In genomic region chr16:89170346-89171215, GRCh38 we compare ENCODE assay signal across 8 cellular contexts. TPM values are rescaled to one million over a fixed set of nuclear protein-coding genes. Genes with fewer than 3 reads are reported as not detected.
DNase-seq lines count a peak whose midpoint lies in the region; ATAC-seq and TF ChIP-seq lines count a peak whose summit lies in the region.

No MANE protein-coding gene starts in this region.

- H3K9me3 ChIP-seq in A673 (ENCODE audit: low read depth, low read length, poor library complexity, severe bottlenecking) = no peaks in the 10 kb centered on the region
- no peaks in the 10 kb centered on the region for H3K9me3 ChIP-seq in Panc1 (ENCODE audit: control insufficient read depth, insufficient read depth, low read depth, low read length)

- in situ Hi-C loops in Panc1 (cut with HindIII; ENCODE audit: low pct_unique_long_range_greater_than_20kb, low sequenced_read_pairs) = no loop called here

- peak; percentile 7 for ATAC-seq in GM21576 (IDR thresholded peaks at IDR 0.05; ENCODE audit: unreplicated experiment)
- ATAC-seq in Panc1 = peak; percentile 1; the same call in 1 of the 2 replicates
- no peak for ATAC-seq in stimulated activated naive B cell treated with anti-CD40 and anti-IgM and Interleukin-4, amounts not matched to agents 10 μg/mL and 1 μg/mL and 100 μg/mL, for 72 hours (replicated peaks)

- intact Hi-C loops in A673 (cut with micrococcal nuclease; ENCODE audit: unreplicated experiment) (loop anchor here (5.0 kb wide), 1 partner anchor 358 kb away; the partner anchor contains the start of gene APRT), Panc1 (cut with micrococcal nuclease; ENCODE audit: unreplicated experiment) (no loop called here)

- no peak for TF ChIP-seq CTCF in A673 (conservative IDR thresholded peaks at IDR 0.05; ENCODE audit: low read depth, low read length)
- TF ChIP-seq CTCF in Panc1 (IDR thresholded peaks at IDR 0.05) = no peak; the same call in 1 of the 2 replicates
- TF ChIP-seq CTCF in fibroblast of the aortic adventitia (IDR thresholded peaks at IDR 0.05; ENCODE audit: insufficient read depth, low read length) = no peak
- TF ChIP-seq CTCF in foreskin fibroblast (IDR thresholded peaks at IDR 0.05; ENCODE audit: low read depth, low read length) = no peak

- H3K4me3 Mint-ChIP-seq in stimulated activated naive B cell treated with anti-CD40 and anti-IgM and Interleukin-4, amounts not matched to agents 10 μg/mL and 1 μg/mL and 100 μg/mL, for 72 hours = peak overlapping the region; percentile 69 to 73

- H3K27me3 ChIP-seq in A673 (replicated peaks; ENCODE audit: insufficient read depth, low read depth, low read length, poor library complexity) (no peaks in the 10 kb centered on the region), Panc1 (ENCODE audit: control insufficient read depth, insufficient read depth, low read length) (no peaks in the 10 kb centered on the region)

- H3K4me3 ChIP-seq in A673 (ENCODE audit: low read depth, low read length, poor library complexity, severe bottlenecking) (peak overlapping the region; percentile 20), Panc1 (ENCODE audit: low read depth in 2 of 2, low read length in 2 of 2) (peak overlapping the region; percentile 15 to 50), fibroblast of the aortic adventitia (ENCODE audit: low read depth, low read length) (peak overlapping the region; percentile 33), foreskin fibroblast (ENCODE audit: low read depth in 1 of 2, low read length in 2 of 2) (peak overlapping the region in 1 of 2 donors; percentile 20)

- peaks cover 4% of the 10 kb centered on the region for H3K4me1 ChIP-seq in A673 (ENCODE audit: insufficient read depth, low read length, poor library complexity, severe bottlenecking)
- H3K4me1 ChIP-seq in Panc1 (ENCODE audit: control insufficient read depth, insufficient read depth, low read length) = peaks cover 6% of the 10 kb centered on the region; the same call in 1 of the 2 replicates

- H3K27ac Mint-ChIP-seq in stimulated activated naive B cell treated with anti-CD40 and anti-IgM and Interleukin-4, amounts not matched to agents 10 μg/mL and 1 μg/mL and 100 μg/mL, for 72 hours = peak overlapping the region; percentile 31

- H3K27me3 Mint-ChIP-seq in stimulated activated naive B cell treated with anti-CD40 and anti-IgM and Interleukin-4, amounts not matched to agents 10 μg/mL and 1 μg/mL and 100 μg/mL, for 72 hours = peaks cover 18 to 29% of the 10 kb centered on the region in 2 donors

- DNase-seq in A673 (ENCODE audit: low spot score) (no peak), Panc1 (ENCODE audit: low read depth, low spot score) (no peak), fibroblast of the aortic adventitia (ENCODE audit: low read depth) (no peak), GOT3 (lab: John Stamatoyannopoulos, UW) (no peak), foreskin fibroblast (no peak), SIG-M5 treated with dmso at 0.1 percent for 504 hours (lab: John Stamatoyannopoulos, UW; ENCODE audit: unreplicated experiment) (no peak)
- DNase-seq in stimulated activated naive B cell treated with anti-CD40 and anti-IgM and Interleukin-4, amounts not matched to agents 10 μg/mL and 1 μg/mL and 100 μg/mL, for 72 hours = no peak

- POLR2A ChIA-PET in A673 (lab: Charles Lee; ENCODE audit: low non-redundant PET) = interaction anchor here (0.6 kb wide), 1 partner anchor 11 kb away, joined by 8 read pairs; no protein-coding TSS in a partner anchor
- POLR2A ChIA-PET in Panc1 (lab: Charles Lee) = no interaction called here

- no TSS peak for BruUV-seq in A673 (replicated peaks; lab: Mats Ljungman, UMichigan)
- no TSS peak for BruUV-seq in Panc1 (replicated peaks; lab: Mats Ljungman, UMichigan)

- H3K36me3 ChIP-seq in A673 (ENCODE audit: insufficient read depth, low read length, poor library complexity, severe bottlenecking) (no peaks in the 10 kb centered on the region), Panc1 (ENCODE audit: control insufficient read depth, insufficient read depth, low read length) (no peaks in the 10 kb centered on the region)

- no peaks in the 10 kb centered on the region for H3K36me3 Mint-ChIP-seq in stimulated activated naive B cell treated with anti-CD40 and anti-IgM and Interleukin-4, amounts not matched to agents 10 μg/mL and 1 μg/mL and 100 μg/mL, for 72 hours

- H3K9me3 Mint-ChIP-seq in stimulated activated naive B cell treated with anti-CD40 and anti-IgM and Interleukin-4, amounts not matched to agents 10 μg/mL and 1 μg/mL and 100 μg/mL, for 72 hours = no peaks in the 10 kb centered on the region

- H3K27ac ChIP-seq in A673 (ENCODE audit: low read depth, low read length, poor library complexity, severe bottlenecking) (no peak overlapping the region), Panc1 (ENCODE audit: low read length) (no peak overlapping the region)

- H3K4me1 Mint-ChIP-seq in stimulated activated naive B cell treated with anti-CD40 and anti-IgM and Interleukin-4, amounts not matched to agents 10 μg/mL and 1 μg/mL and 100 μg/mL, for 72 hours = peaks cover 13 to 26% of the 10 kb centered on the region in 2 donors

- CTCF ChIA-PET in A673 (lab: Charles Lee) (interaction anchor here (0.6 to 1.2 kb wide), 2 partner anchors 14 to 34 kb away, joined by 3 to 5 read pairs; no protein-coding TSS in a partner anchor), Panc1 (lab: Charles Lee) (interaction anchor here (0.9 kb wide), 1 partner anchor 22 kb away, joined by 6 read pairs; no protein-coding TSS in a partner anchor)

RNA-seq across cellular contexts. Expression of gene CDH15, which starts 1.0 kb away (rescaled TPM):
- total RNA-seq in A673 (2021) (0.13 and 0.24 TPM in 2 replicates), Panc1 (2021; ENCODE audit: unreplicated experiment) (0.51 TPM), fibroblast of the aortic adventitia (ENCODE audit: low replicate concordance) (0.09 TPM in 1 of 2 replicates, not detected in the other)
- polyA plus RNA-seq in Panc1 (2012; ENCODE audit: insufficient read length) = 0.71 TPM

RNA-seq across cellular contexts. Expression of gene SLC22A31, which starts 29.8 kb away (rescaled TPM):
- total RNA-seq in A673 (2021) = 0.47 and 1.0 TPM in 2 replicates
- 4.5 TPM for total RNA-seq in Panc1 (2021; ENCODE audit: unreplicated experiment)
- 4.5 TPM for polyA plus RNA-seq in Panc1 (2012; ENCODE audit: insufficient read length)
- total RNA-seq in fibroblast of the aortic adventitia (ENCODE audit: low replicate concordance) = not detected in 2 replicates

RNA-seq across cellular contexts. Expression of gene ZNF778, which starts 46.9 kb away (rescaled TPM):
- total RNA-seq in A673 (2021) = 11.8 and 14.0 TPM in 2 replicates
- total RNA-seq in Panc1 (2021; ENCODE audit: unreplicated experiment) = 15.0 TPM
- 4.9 TPM for polyA plus RNA-seq in Panc1 (2012; ENCODE audit: insufficient read length)
- 8.0 and 13.8 TPM in 2 replicates for total RNA-seq in fibroblast of the aortic adventitia (ENCODE audit: low replicate concordance)

Comparison
In these comparisons a context has a peak if more than half of its experiments do, and no peak if none do; other contexts are left out.
1. ATAC-seq: peak in GM21576 (single experiment) and Panc1 (single experiment); none in stimulated activated naive B cell treated with anti-CD40 and anti-IgM and Interleukin-4, amounts not matched to agents 10 μg/mL and 1 μg/mL and 100 μg/mL, for 72 hours (0 of 2).